ENCODE assay signal across 20 cellular contexts in the genomic region with DNA sequence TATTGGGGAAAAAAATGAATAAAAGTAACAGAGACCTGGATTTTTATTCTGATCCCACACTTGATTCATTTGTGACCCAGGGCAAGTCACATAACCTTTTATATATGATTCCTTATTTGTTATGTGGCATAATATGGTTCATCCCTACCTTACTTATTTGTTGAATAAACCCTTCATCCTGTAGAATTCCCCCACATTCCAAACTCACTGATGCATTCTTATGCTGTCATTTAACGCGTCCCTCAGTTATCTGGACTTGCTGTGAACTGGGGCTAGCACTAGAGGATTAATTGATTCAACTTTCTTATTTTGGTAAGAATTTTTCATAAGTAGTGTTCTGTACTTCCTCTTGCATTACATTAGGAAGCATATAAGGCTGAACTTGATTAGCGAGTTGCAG.
"Had no signal": no experiment of that assay in that cellular context is flagged by ENCODE, and none has a peak within 500 bp of the region (broad histone marks: within the 10 kb centered on the region; RNA-seq: fewer than 3 reads in every experiment).

No MANE protein-coding gene starts in this region.

- H3K4me3 Mint-ChIP-seq: activated CD4-positive, alpha-beta memory T cell treated with anti-CD3 and anti-CD28 coated beads, Interleukin-2, amount 10 ng/mL, durations not matched to agents 7 days and 5 days; activated CD4-positive, alpha-beta T cell treated with anti-CD3 and anti-CD28 coated beads, Interleukin-2, amount 10 ng/mL, durations not matched to agents 7 days and 5 days; activated naive CD4-positive, alpha-beta T cell treated with anti-CD3 and anti-CD28 coated beads for 36 hours; activated naive CD8-positive, alpha-beta T cell treated with anti-CD3 and anti-CD28 coated beads for 36 hours; activated T-helper 17 cell treated with anti-CD3 and anti-CD28 coated beads, Interleukin-2, amount 50 U/mL, for 72 hours; T-helper 17 cell had no signal

- H3K27ac Mint-ChIP-seq: activated CD4-positive, alpha-beta memory T cell treated with anti-CD3 and anti-CD28 coated beads, Interleukin-2, amount 10 ng/mL, durations not matched to agents 7 days and 5 days; activated CD4-positive, alpha-beta T cell treated with anti-CD3 and anti-CD28 coated beads, Interleukin-2, amount 10 ng/mL, durations not matched to agents 7 days and 5 days; activated naive CD4-positive, alpha-beta T cell treated with anti-CD3 and anti-CD28 coated beads for 36 hours; activated naive CD8-positive, alpha-beta T cell treated with anti-CD3 and anti-CD28 coated beads for 36 hours; activated T-helper 17 cell treated with anti-CD3 and anti-CD28 coated beads, Interleukin-2, amount 50 U/mL, for 72 hours; T-helper 17 cell had no signal

- DNase-seq: activated CD4-positive, alpha-beta memory T cell treated with anti-CD3 and anti-CD28 coated beads, Interleukin-2, amount 10 ng/mL, durations not matched to agents 7 days and 5 days; activated CD4-positive, alpha-beta T cell treated with anti-CD3 and anti-CD28 coated beads, Interleukin-2, amount 10 ng/mL, durations not matched to agents 7 days and 5 days; activated CD4-positive, CD25-positive, alpha-beta regulatory T cell; activated gamma-delta T cell; activated naive CD4-positive, alpha-beta T cell treated with anti-CD3 and anti-CD28 coated beads for 36 hours; activated naive CD8-positive, alpha-beta T cell treated with anti-CD3 and anti-CD28 coated beads for 36 hours; activated T-cell treated with anti-CD3 and anti-CD28 coated beads for 4 hours; activated T-cell treated with anti-CD3 and anti-CD28 coated beads, Interleukin-2, amount 50 U/mL, for 48 hours; KBM-7; NCI-H1092; NCI-H1417; NCI-H1930; NCI-H2171; NCI-H345; NCI-H510A; NCI-H69; SHP77 treated with DMSO at 0.1 percent for 48 hours; T-helper 17 cell; T-helper 9 cell had no signal

- H3K36me3 Mint-ChIP-seq: activated naive CD8-positive, alpha-beta T cell treated with anti-CD3 and anti-CD28 coated beads for 36 hours had no signal

- H3K27me3 Mint-ChIP-seq: activated CD4-positive, alpha-beta memory T cell treated with anti-CD3 and anti-CD28 coated beads, Interleukin-2, amount 10 ng/mL, durations not matched to agents 7 days and 5 days; activated CD4-positive, alpha-beta T cell treated with anti-CD3 and anti-CD28 coated beads, Interleukin-2, amount 10 ng/mL, durations not matched to agents 7 days and 5 days; activated naive CD8-positive, alpha-beta T cell treated with anti-CD3 and anti-CD28 coated beads for 36 hours; activated T-helper 17 cell treated with anti-CD3 and anti-CD28 coated beads, Interleukin-2, amount 50 U/mL, for 72 hours; T-helper 17 cell had no signal

- H3K9me3 Mint-ChIP-seq: activated CD4-positive, alpha-beta memory T cell treated with anti-CD3 and anti-CD28 coated beads, Interleukin-2, amount 10 ng/mL, durations not matched to agents 7 days and 5 days; activated CD4-positive, alpha-beta T cell treated with anti-CD3 and anti-CD28 coated beads, Interleukin-2, amount 10 ng/mL, durations not matched to agents 7 days and 5 days; activated naive CD4-positive, alpha-beta T cell treated with anti-CD3 and anti-CD28 coated beads for 36 hours; activated naive CD8-positive, alpha-beta T cell treated with anti-CD3 and anti-CD28 coated beads for 36 hours had no signal

- H3K4me1 Mint-ChIP-seq: activated CD4-positive, alpha-beta memory T cell treated with anti-CD3 and anti-CD28 coated beads, Interleukin-2, amount 10 ng/mL, durations not matched to agents 7 days and 5 days; activated CD4-positive, alpha-beta T cell treated with anti-CD3 and anti-CD28 coated beads, Interleukin-2, amount 10 ng/mL, durations not matched to agents 7 days and 5 days; activated naive CD8-positive, alpha-beta T cell treated with anti-CD3 and anti-CD28 coated beads for 36 hours; activated T-helper 17 cell treated with anti-CD3 and anti-CD28 coated beads, Interleukin-2, amount 50 U/mL, for 72 hours; T-helper 17 cell had no signal

- ATAC-seq: activated T-helper 17 cell treated with anti-CD3 and anti-CD28 coated beads, Interleukin-2, amount 50 U/mL, for 72 hours; T-helper 17 cell had no signal
